10 cellular contexts compared by ENCODE assay signal in genomic region chr2:205721057-205721767, GRCh38. TPM values are rescaled to one million over a fixed set of nuclear protein-coding genes. Genes with fewer than 3 reads are reported as not detected.
DNase-seq lines count a peak whose midpoint lies in the region; ATAC-seq and TF ChIP-seq lines count a peak whose summit lies in the region.
"Had no signal": no experiment of that assay in that cellular context is flagged by ENCODE, and none has a peak within 500 bp of the region (broad histone marks: within the 10 kb centered on the region; RNA-seq: fewer than 3 reads in every experiment).

No MANE protein-coding gene starts in this region.

- TF ChIP-seq CTCF in BJ (IDR thresholded peaks at IDR 0.05; ENCODE audit: insufficient read depth, low read depth, low read length) (peak; percentile 30; the same call in 1 of the 2 replicates), SU-DHL-6 (IDR thresholded peaks at IDR 0.05; ENCODE audit: insufficient read depth, low read length, poor library complexity, severe bottlenecking) (peak; percentile 14), coronary artery (IDR thresholded peaks at IDR 0.05) (no peak)

- H3K9ac ChIP-seq in GM23248 (no peak overlapping the region), SU-DHL-6 (ENCODE audit: low read length) (no peak overlapping the region)

- CTCF ChIA-PET in BJ (lab: Yijun Ruan, JAX), result interaction anchor here (0.6 to 2.3 kb wide), 9 partner anchors 8 to 47 kb away, joined by 3 to 10 read pairs (median 4); no protein-coding TSS in a partner anchor

- H3K36me3 ChIP-seq in BJ (ENCODE audit: control insufficient read depth, insufficient read depth, low read length) (no peaks in the 10 kb centered on the region; the same call in 1 of the 2 replicates), GM23248 (ENCODE audit: low read depth) (no peaks in the 10 kb centered on the region), SU-DHL-6 (ENCODE audit: low read length) (no peaks in the 10 kb centered on the region)

- H4K20me1 ChIP-seq in GM23248 (ENCODE audit: insufficient read depth) (no peaks in the 10 kb centered on the region), SU-DHL-6 (ENCODE audit: low read depth, low read length) (no peaks in the 10 kb centered on the region)

- H3F3A ChIP-seq in GM23248 (ENCODE audit: insufficient read depth), result no peaks in the 10 kb centered on the region
- no peaks in the 10 kb centered on the region for H3F3A ChIP-seq in SU-DHL-6 (ENCODE audit: insufficient read depth)

- in situ Hi-C loops in GM23248 (cut with MboI), result no loop called here

- no peaks in the 10 kb centered on the region for H3K4me1 ChIP-seq in GM23248 (ENCODE audit: insufficient read depth)

- H3K4me3 ChIP-seq in BJ (ENCODE audit: low read depth, low read length) (no peak overlapping the region), GM23248 (no peak overlapping the region), SU-DHL-6 (ENCODE audit: insufficient read depth, low read length, poor library complexity, severe bottlenecking) (no peak overlapping the region), coronary artery (no peak overlapping the region)

- H3K4me2 ChIP-seq in GM23248 (ENCODE audit: unreplicated experiment), result no peak overlapping the region
- H3K4me2 ChIP-seq in SU-DHL-6 (ENCODE audit: low read depth, low read length, poor library complexity, severe bottlenecking), result no peak overlapping the region

- H3K27ac ChIP-seq in GM23248 (no peak overlapping the region), SU-DHL-6 (ENCODE audit: low read depth, low read length) (no peak overlapping the region), coronary artery (peak overlapping the region in 1 of 2 donors; percentile 30)

- 91 to 93% methylated on average over 14 of the region's 14 CpGs for WGBS in GM23248 (ENCODE audit: low coverage in 1 of 2, low lambda C conversion rate in 2 of 2, missing lambda C conversion rate in 2 of 2), 2 experiments

- H2AFZ ChIP-seq in GM23248, result no peak overlapping the region
- H2AFZ ChIP-seq in SU-DHL-6 (ENCODE audit: low read depth, low read length, severe bottlenecking), result no peak overlapping the region

- no peaks in the 10 kb centered on the region for H3K9me3 ChIP-seq in GM23248 (ENCODE audit: low read depth)
- no peaks in the 10 kb centered on the region for H3K9me3 ChIP-seq in SU-DHL-6 (ENCODE audit: insufficient read depth, low read length)

- POLR2A ChIA-PET in BJ (lab: Charles Lee), result no interaction called here

- H3K9me2 ChIP-seq in GM23248 (ENCODE audit: insufficient read depth) (no peaks in the 10 kb centered on the region), SU-DHL-6 (replicated peaks; ENCODE audit: insufficient read depth, low read length) (no peaks in the 10 kb centered on the region)

- H3K79me2 ChIP-seq in GM23248 (ENCODE audit: insufficient read depth) (no peaks in the 10 kb centered on the region), SU-DHL-6 (ENCODE audit: insufficient read depth, low read length) (no peaks in the 10 kb centered on the region)

- H3K27me3 ChIP-seq in BJ (ENCODE audit: control insufficient read depth, insufficient read depth, low read length), result no peaks in the 10 kb centered on the region
- H3K27me3 ChIP-seq in GM23248 (replicated peaks; ENCODE audit: insufficient read depth), result no peaks in the 10 kb centered on the region
- no peaks in the 10 kb centered on the region for H3K27me3 ChIP-seq in SU-DHL-6 (ENCODE audit: low read length)

- ATAC-seq in GM18867 (IDR thresholded peaks at IDR 0.05; ENCODE audit: unreplicated experiment), result no peak

- DNase-seq in BJ (ENCODE audit: low read depth) (no peak), GM23248 (peak; percentile 27), lung microvascular endothelial cell (ENCODE audit: low read depth in 2 of 2) (peak; percentile 32 to 35), coronary artery (ENCODE audit: low spot score) (no peak), putamen (ENCODE audit: low spot score) (no peak)
- no peak for DNase-seq in activated CD4-positive, CD25-positive, alpha-beta regulatory T cell (lab: John Stamatoyannopoulos, UW)
- DNase-seq: effector CD8-positive, alpha-beta T cell; trophoblast cell had no signal

RNA-seq across cellular contexts. Expression of gene NRP2, which starts 38.9 kb away (rescaled TPM):
- polyA plus RNA-seq in BJ (2011; rRNA removed), result 14.7 and 19.7 TPM in 2 replicates
- polyA minus RNA-seq in BJ (2011; rRNA and poly(A)+ RNA removed), result 16.1 and 16.5 TPM in 2 replicates
- 9.0 and 36.7 TPM in 2 replicates for total RNA-seq in GM23248 (2014; rRNA removed; shearing (Covaris generic))
- 5.6 and 6.9 TPM in 2 replicates for polyA plus RNA-seq in GM23248 (2016; fragmentation: Nextera tagmentation; extraction: Ambion mirVana)
- total RNA-seq in lung microvascular endothelial cell, result 137 and 163 TPM in 2 replicates

Comparison
In these comparisons a context has a peak if more than half of its experiments do, and no peak if none do; other contexts are left out.
1. DNase-seq: peak in GM23248 (single experiment) and lung microvascular endothelial cell (2 of 2); none in BJ (single experiment), activated CD4-positive, CD25-positive, alpha-beta regulatory T cell (0 of 4), coronary artery (single experiment) and putamen (single experiment).